1 cellular context compared by ENCODE assay signal in genomic region chr19:10251792-10252694, GRCh38.
TF ChIP-seq lines count a peak whose summit lies in the region.

TSS of gene MRPL4 (plus strand) at chr19:10252214. CDS start at chr19:10252254, 40 bp downstream.

TF ChIP-seq in K562, 482 proteins besides CTCF, POLR2A, EP300 and RAD21 (continued from another document and continues in another):
- TF ChIP-seq, protein P1, sequence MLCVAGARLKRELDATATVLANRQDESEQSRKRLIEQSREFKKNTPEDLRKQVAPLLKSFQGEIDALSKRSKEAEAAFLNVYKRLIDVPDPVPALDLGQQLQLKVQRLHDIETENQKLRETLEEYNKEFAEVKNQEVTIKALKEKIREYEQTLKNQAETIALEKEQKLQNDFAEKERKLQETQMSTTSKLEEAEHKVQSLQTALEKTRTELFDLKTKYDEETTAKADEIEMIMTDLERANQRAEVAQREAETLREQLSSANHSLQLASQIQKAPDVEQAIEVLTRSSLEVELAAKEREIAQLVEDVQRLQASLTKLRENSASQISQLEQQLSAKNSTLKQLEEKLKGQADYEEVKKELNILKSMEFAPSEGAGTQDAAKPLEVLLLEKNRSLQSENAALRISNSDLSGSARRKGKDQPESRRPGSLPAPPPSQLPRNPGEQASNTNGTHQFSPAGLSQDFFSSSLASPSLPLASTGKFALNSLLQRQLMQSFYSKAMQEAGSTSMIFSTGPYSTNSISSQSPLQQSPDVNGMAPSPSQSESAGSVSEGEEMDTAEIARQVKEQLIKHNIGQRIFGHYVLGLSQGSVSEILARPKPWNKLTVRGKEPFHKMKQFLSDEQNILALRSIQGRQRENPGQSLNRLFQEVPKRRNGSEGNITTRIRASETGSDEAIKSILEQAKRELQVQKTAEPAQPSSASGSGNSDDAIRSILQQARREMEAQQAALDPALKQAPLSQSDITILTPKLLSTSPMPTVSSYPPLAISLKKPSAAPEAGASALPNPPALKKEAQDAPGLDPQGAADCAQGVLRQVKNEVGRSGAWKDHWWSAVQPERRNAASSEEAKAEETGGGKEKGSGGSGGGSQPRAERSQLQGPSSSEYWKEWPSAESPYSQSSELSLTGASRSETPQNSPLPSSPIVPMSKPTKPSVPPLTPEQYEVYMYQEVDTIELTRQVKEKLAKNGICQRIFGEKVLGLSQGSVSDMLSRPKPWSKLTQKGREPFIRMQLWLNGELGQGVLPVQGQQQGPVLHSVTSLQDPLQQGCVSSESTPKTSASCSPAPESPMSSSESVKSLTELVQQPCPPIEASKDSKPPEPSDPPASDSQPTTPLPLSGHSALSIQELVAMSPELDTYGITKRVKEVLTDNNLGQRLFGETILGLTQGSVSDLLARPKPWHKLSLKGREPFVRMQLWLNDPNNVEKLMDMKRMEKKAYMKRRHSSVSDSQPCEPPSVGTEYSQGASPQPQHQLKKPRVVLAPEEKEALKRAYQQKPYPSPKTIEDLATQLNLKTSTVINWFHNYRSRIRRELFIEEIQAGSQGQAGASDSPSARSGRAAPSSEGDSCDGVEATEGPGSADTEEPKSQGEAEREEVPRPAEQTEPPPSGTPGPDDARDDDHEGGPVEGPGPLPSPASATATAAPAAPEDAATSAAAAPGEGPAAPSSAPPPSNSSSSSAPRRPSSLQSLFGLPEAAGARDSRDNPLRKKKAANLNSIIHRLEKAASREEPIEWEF (CRISPR knock-in tag; IDR thresholded peaks at IDR 0.05) = peak; percentile 68; the same call in 1 of the 2 replicates
- TF ChIP-seq NKRF (IDR thresholded peaks at IDR 0.05; ENCODE audit: borderline replicate concordance) (peak; percentile 96), MCM2 (IDR thresholded peaks at IDR 0.05; ENCODE audit: low read depth) (no peak), ZNF655 (CRISPR knock-in tag; IDR thresholded peaks at IDR 0.05) (0 out of 2 replicates have a peak, but pooled peaks have one; percentile 29), MAZ (CRISPR knock-in tag; conservative IDR thresholded peaks at IDR 0.05 in 1 of 2, IDR thresholded peaks at IDR 0.05 in 1 of 2) (peak; percentile 87 to 90), AFF4 (CRISPR knock-in tag; IDR thresholded peaks at IDR 0.05) (peak; percentile 74; the same call in 1 of the 2 replicates), SRSF9 (IDR thresholded peaks at IDR 0.05; ENCODE audit: borderline replicate concordance, low read depth, low read length) (no peak), ZNF324 (CRISPR knock-in tag; IDR thresholded peaks at IDR 0.05) (no peak), L3MBTL2 (IDR thresholded peaks at IDR 0.05) (peak; percentile 91), ZBTB17 (CRISPR knock-in tag; IDR thresholded peaks at IDR 0.05) (peak; percentile 71; the same call in 1 of the 2 replicates), NCOR1 (IDR thresholded peaks at IDR 0.05) (no peak; the same call in 1 of the 2 replicates), PML (IDR thresholded peaks at IDR 0.05; ENCODE audit: low read length) (peak; percentile 72), ZC3H11A (IDR thresholded peaks at IDR 0.05; ENCODE audit: low read depth, low read length) (0 out of 2 replicates have a peak, but pooled peaks have one; percentile 44), SOX6 (IDR thresholded peaks at IDR 0.05) (no peak), CCAR2 (IDR thresholded peaks at IDR 0.05; ENCODE audit: low read depth, low read length) (no peak), ZKSCAN3 (CRISPR knock-in tag; IDR thresholded peaks at IDR 0.05) (no peak), BCOR (IDR thresholded peaks at IDR 0.05) (no peak), SMARCB1 (IDR thresholded peaks at IDR 0.05; ENCODE audit: insufficient read length, low read depth) (no peak), MCM7 (IDR thresholded peaks at IDR 0.05) (no peak), ZNF133 (CRISPR knock-in tag; IDR thresholded peaks at IDR 0.05) (no peak), ATF3 (IDR thresholded peaks at IDR 0.05) (peak; percentile 98), ATF3 (CRISPR knock-in tag; conservative IDR thresholded peaks at IDR 0.05) (no peak), EZH2 (IDR thresholded peaks at IDR 0.05; ENCODE audit: borderline replicate concordance, low read depth, low read length) (no peak), NR1H2 (CRISPR knock-in tag; IDR thresholded peaks at IDR 0.05) (peak; percentile 97), TCF3 (CRISPR knock-in tag; IDR thresholded peaks at IDR 0.05) (peak; percentile 55), RBM14 (IDR thresholded peaks at IDR 0.05; ENCODE audit: borderline replicate concordance, insufficient read depth, low read depth, low read length) (no peak), ZNF253 (CRISPR knock-in tag; conservative IDR thresholded peaks at IDR 0.05) (no peak), BMI1 (IDR thresholded peaks at IDR 0.05; ENCODE audit: low read length) (no peak)
- TF ChIP-seq, protein P2, sequence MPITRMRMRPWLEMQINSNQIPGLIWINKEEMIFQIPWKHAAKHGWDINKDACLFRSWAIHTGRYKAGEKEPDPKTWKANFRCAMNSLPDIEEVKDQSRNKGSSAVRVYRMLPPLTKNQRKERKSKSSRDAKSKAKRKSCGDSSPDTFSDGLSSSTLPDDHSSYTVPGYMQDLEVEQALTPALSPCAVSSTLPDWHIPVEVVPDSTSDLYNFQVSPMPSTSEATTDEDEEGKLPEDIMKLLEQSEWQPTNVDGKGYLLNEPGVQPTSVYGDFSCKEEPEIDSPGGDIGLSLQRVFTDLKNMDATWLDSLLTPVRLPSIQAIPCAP (CRISPR knock-in tag; IDR thresholded peaks at IDR 0.05; ENCODE audit: borderline replicate concordance) = peak; percentile 48; the same call in 1 of the 2 replicates
- TF ChIP-seq, protein P3, sequence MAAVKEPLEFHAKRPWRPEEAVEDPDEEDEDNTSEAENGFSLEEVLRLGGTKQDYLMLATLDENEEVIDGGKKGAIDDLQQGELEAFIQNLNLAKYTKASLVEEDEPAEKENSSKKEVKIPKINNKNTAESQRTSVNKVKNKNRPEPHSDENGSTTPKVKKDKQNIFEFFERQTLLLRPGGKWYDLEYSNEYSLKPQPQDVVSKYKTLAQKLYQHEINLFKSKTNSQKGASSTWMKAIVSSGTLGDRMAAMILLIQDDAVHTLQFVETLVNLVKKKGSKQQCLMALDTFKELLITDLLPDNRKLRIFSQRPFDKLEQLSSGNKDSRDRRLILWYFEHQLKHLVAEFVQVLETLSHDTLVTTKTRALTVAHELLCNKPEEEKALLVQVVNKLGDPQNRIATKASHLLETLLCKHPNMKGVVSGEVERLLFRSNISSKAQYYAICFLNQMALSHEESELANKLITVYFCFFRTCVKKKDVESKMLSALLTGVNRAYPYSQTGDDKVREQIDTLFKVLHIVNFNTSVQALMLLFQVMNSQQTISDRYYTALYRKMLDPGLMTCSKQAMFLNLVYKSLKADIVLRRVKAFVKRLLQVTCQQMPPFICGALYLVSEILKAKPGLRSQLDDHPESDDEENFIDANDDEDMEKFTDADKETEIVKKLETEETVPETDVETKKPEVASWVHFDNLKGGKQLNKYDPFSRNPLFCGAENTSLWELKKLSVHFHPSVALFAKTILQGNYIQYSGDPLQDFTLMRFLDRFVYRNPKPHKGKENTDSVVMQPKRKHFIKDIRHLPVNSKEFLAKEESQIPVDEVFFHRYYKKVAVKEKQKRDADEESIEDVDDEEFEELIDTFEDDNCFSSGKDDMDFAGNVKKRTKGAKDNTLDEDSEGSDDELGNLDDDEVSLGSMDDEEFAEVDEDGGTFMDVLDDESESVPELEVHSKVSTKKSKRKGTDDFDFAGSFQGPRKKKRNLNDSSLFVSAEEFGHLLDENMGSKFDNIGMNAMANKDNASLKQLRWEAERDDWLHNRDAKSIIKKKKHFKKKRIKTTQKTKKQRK (IDR thresholded peaks at IDR 0.05; ENCODE audit: borderline replicate concordance, low read depth, low read length) = peak; percentile 29; the same call in 1 of the 2 replicates
- TF ChIP-seq, protein P4, sequence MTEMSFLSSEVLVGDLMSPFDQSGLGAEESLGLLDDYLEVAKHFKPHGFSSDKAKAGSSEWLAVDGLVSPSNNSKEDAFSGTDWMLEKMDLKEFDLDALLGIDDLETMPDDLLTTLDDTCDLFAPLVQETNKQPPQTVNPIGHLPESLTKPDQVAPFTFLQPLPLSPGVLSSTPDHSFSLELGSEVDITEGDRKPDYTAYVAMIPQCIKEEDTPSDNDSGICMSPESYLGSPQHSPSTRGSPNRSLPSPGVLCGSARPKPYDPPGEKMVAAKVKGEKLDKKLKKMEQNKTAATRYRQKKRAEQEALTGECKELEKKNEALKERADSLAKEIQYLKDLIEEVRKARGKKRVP (CRISPR knock-in tag; IDR thresholded peaks at IDR 0.05) = 0 out of 2 replicates have a peak, but pooled peaks have one; percentile 48
- TF ChIP-seq, protein P5, sequence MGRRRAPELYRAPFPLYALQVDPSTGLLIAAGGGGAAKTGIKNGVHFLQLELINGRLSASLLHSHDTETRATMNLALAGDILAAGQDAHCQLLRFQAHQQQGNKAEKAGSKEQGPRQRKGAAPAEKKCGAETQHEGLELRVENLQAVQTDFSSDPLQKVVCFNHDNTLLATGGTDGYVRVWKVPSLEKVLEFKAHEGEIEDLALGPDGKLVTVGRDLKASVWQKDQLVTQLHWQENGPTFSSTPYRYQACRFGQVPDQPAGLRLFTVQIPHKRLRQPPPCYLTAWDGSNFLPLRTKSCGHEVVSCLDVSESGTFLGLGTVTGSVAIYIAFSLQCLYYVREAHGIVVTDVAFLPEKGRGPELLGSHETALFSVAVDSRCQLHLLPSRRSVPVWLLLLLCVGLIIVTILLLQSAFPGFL (CRISPR knock-in tag; IDR thresholded peaks at IDR 0.05) = no peak
- TF ChIP-seq, protein P6, sequence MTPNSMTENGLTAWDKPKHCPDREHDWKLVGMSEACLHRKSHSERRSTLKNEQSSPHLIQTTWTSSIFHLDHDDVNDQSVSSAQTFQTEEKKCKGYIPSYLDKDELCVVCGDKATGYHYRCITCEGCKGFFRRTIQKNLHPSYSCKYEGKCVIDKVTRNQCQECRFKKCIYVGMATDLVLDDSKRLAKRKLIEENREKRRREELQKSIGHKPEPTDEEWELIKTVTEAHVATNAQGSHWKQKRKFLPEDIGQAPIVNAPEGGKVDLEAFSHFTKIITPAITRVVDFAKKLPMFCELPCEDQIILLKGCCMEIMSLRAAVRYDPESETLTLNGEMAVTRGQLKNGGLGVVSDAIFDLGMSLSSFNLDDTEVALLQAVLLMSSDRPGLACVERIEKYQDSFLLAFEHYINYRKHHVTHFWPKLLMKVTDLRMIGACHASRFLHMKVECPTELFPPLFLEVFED (CRISPR knock-in tag; conservative IDR thresholded peaks at IDR 0.05) = no peak
- TF ChIP-seq, protein P7, sequence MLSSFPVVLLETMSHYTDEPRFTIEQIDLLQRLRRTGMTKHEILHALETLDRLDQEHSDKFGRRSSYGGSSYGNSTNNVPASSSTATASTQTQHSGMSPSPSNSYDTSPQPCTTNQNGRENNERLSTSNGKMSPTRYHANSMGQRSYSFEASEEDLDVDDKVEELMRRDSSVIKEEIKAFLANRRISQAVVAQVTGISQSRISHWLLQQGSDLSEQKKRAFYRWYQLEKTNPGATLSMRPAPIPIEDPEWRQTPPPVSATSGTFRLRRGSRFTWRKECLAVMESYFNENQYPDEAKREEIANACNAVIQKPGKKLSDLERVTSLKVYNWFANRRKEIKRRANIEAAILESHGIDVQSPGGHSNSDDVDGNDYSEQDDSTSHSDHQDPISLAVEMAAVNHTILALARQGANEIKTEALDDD (IDR thresholded peaks at IDR 0.05) = no peak
